1 cellular context compared by ENCODE assay signal in genomic region chr16:10405386-10405939, GRCh38.
TF ChIP-seq lines count a peak whose summit lies in the region.

No MANE protein-coding gene starts in this region.

TF ChIP-seq in IMR-90, 13 proteins besides CTCF, POLR2A, EP300 and RAD21:
- no peak for TF ChIP-seq CHD1 (IDR thresholded peaks at IDR 0.05; ENCODE audit: low read depth, low read length)
- TF ChIP-seq FOS (IDR thresholded peaks at IDR 0.05; ENCODE audit: low read depth, low read length) = no peak
- TF ChIP-seq SMC3 (IDR thresholded peaks at IDR 0.05; ENCODE audit: low read depth, low read length) = no peak
- TF ChIP-seq MAZ (IDR thresholded peaks at IDR 0.05; ENCODE audit: borderline replicate concordance, low read depth, low read length) = no peak
- TF ChIP-seq MXI1 (IDR thresholded peaks at IDR 0.05; ENCODE audit: borderline replicate concordance, low read depth, low read length) = no peak
